ENCODE assay signal across 8 cellular contexts in genomic region chr12:13179159-13180074, GRCh38. TPM values are rescaled to one million over a fixed set of nuclear protein-coding genes. Genes with fewer than 3 reads are reported as not detected.
DNase-seq lines count a peak whose midpoint lies in the region; ATAC-seq lines count a peak whose summit lies in the region.

No MANE protein-coding gene starts in this region.

- H3K36me3 ChIP-seq in SK-N-MC (ENCODE audit: insufficient read depth, low read length), result no peaks in the 10 kb centered on the region

- H3K27me3 Mint-ChIP-seq in activated naive CD8-positive, alpha-beta T cell treated with anti-CD3 and anti-CD28 coated beads, Interleukin-2, amount 10 ng/mL, durations not matched to agents 7 days and 5 days, result peaks cover 41% of the 10 kb centered on the region

- H3K9me3 Mint-ChIP-seq in activated naive CD8-positive, alpha-beta T cell treated with anti-CD3 and anti-CD28 coated beads, Interleukin-2, amount 10 ng/mL, durations not matched to agents 7 days and 5 days, result no peaks in the 10 kb centered on the region

- peaks cover 28% of the 10 kb centered on the region for H3K4me1 Mint-ChIP-seq in activated naive CD8-positive, alpha-beta T cell treated with anti-CD3 and anti-CD28 coated beads, Interleukin-2, amount 10 ng/mL, durations not matched to agents 7 days and 5 days

- peak overlapping the region; percentile 54 for H3K9ac ChIP-seq in SK-N-MC (ENCODE audit: insufficient read length)

- POLR2A ChIA-PET in activated naive CD8-positive, alpha-beta T cell treated with anti-CD3 and anti-CD28 coated beads, Interleukin-2, amount 10 ng/mL, durations not matched to agents 7 days and 5 days (lab: Charles Lee), result interaction anchor here (0.6 to 1.9 kb wide), 11 partner anchors 10 to 169 kb away, joined by 3 to 13 read pairs (median 5); partner anchors contain the start of gene EMP1

- H3K9me3 ChIP-seq in SK-N-MC (ENCODE audit: low read depth, low read length), result no peaks in the 10 kb centered on the region

- H3K36me3 Mint-ChIP-seq in activated naive CD8-positive, alpha-beta T cell treated with anti-CD3 and anti-CD28 coated beads, Interleukin-2, amount 10 ng/mL, durations not matched to agents 7 days and 5 days, result no peaks in the 10 kb centered on the region

- H3K27ac Mint-ChIP-seq in activated naive CD8-positive, alpha-beta T cell treated with anti-CD3 and anti-CD28 coated beads, Interleukin-2, amount 10 ng/mL, durations not matched to agents 7 days and 5 days, result peak overlapping the region; percentile 74

- DNase-seq in EH (ENCODE audit: low read depth) (peak; percentile 53), SK-N-MC (ENCODE audit: low read depth, low spot score) (peak; percentile 68), iPS-NIHi7 (ENCODE audit: extremely low spot score) (peak; percentile 69), NCI-H1694 treated with DMSO at 0.1 percent for 48 hours (lab: John Stamatoyannopoulos, UW) (no peak)
- DNase-seq in activated naive CD8-positive, alpha-beta T cell treated with anti-CD3 and anti-CD28 coated beads, Interleukin-2, amount 10 ng/mL, durations not matched to agents 7 days and 5 days, result peak; percentile 61
- DNase-seq in stimulated activated CD4-positive, alpha-beta T cell treated with anti-CD3 and anti-CD28 coated beads, Interleukin-1b, Interleukin-23, amount 100 ng/mL, for 4 hours (ENCODE audit: low read depth in 2 of 2), result peak; percentile 37 to 40

- peak; percentile 63 for ATAC-seq in HG03175 (IDR thresholded peaks at IDR 0.05; ENCODE audit: unreplicated experiment)
- peak; percentile 90 for ATAC-seq in activated naive CD8-positive, alpha-beta T cell treated with anti-CD3 and anti-CD28 coated beads, Interleukin-2, amount 10 ng/mL, durations not matched to agents 7 days and 5 days (ENCODE audit: low read depth)
- ATAC-seq in HG02840 (IDR thresholded peaks at IDR 0.05; ENCODE audit: low FRiP score, unreplicated experiment), result no peak

- peak overlapping the region; percentile 70 for H3K4me3 ChIP-seq in SK-N-MC

- peak overlapping the region; percentile 79 for H3K4me3 Mint-ChIP-seq in activated naive CD8-positive, alpha-beta T cell treated with anti-CD3 and anti-CD28 coated beads, Interleukin-2, amount 10 ng/mL, durations not matched to agents 7 days and 5 days

- peak overlapping the region; percentile 95 for H3K27ac ChIP-seq in SK-N-MC

RNA-seq across cellular contexts. Expression of gene EMP1, which starts 17.1 kb away (rescaled TPM):
- 1 to 10 TPM; 7.3 to 8.6 TPM for total RNA-seq in activated naive CD8-positive, alpha-beta T cell treated with anti-CD3 and anti-CD28 coated beads, Interleukin-2, amount 10 ng/mL, durations not matched to agents 7 days and 5 days
